ENCODE assay signal across 26 cellular contexts in genomic region chr9:111943200-111943599, GRCh38.
"Had no signal": no experiment of that assay in that cellular context is flagged by ENCODE, and none has a peak within 500 bp of the region (broad histone marks: within the 10 kb centered on the region; RNA-seq: fewer than 3 reads in every experiment).

No MANE protein-coding gene starts in this region.

- H3K27me3 ChIP-seq: gastrocnemius medialis, hepatocyte, spleen, thyroid gland, upper lobe of left lung had no signal

- H3K9me3 ChIP-seq: gastrocnemius medialis, spleen, thyroid gland, upper lobe of left lung had no signal

- H3K36me3 ChIP-seq: gastrocnemius medialis, spleen, thyroid gland, upper lobe of left lung had no signal

- H3K27ac ChIP-seq: gastrocnemius medialis, hepatocyte, spleen, thyroid gland, upper lobe of left lung, VCaP had no signal

- H3K79me2 ChIP-seq: hepatocyte had no signal

- H3K4me1 Mint-ChIP-seq: neural crest cell had no signal

- ATAC-seq: effector memory CD8-positive, alpha-beta T cell; gastrocnemius medialis; left colon; naive thymus-derived CD8-positive, alpha-beta T cell; right cardiac atrium; stimulated activated naive CD8-positive, alpha-beta T cell treated with anti-CD3 and anti-CD28 coated beads, Interleukin-15, amount 100 ng/mL, for 72 hours had no signal

- H2AFZ ChIP-seq: hepatocyte had no signal

- H3K4me1 ChIP-seq: gastrocnemius medialis, thyroid gland had no signal

- H3K4me2 ChIP-seq: hepatocyte had no signal

- H3K9me3 Mint-ChIP-seq: effector memory CD8-positive, alpha-beta T cell; neural crest cell; stimulated activated naive CD8-positive, alpha-beta T cell treated with anti-CD3 and anti-CD28 coated beads, Interleukin-15, amount 100 ng/mL, for 72 hours had no signal

- DNase-seq: activated CD4-positive, alpha-beta T cell treated with anti-CD3 and anti-CD28 coated beads for 4 hours; activated CD4-positive, alpha-beta T cell treated with anti-CD3 and anti-CD28 coated beads, Interleukin-2, amount 50 U/mL, for 4 hours; activated effector memory CD4-positive, alpha-beta T cell treated with anti-CD3 and anti-CD28 coated beads, Interleukin-2, amount 50 U/mL, for 16 hours; activated naive CD4-positive, alpha-beta T cell treated with anti-CD3 and anti-CD28 coated beads, Interleukin-2, amount 50 U/mL, for 16 hours; amniotic stem cell; caudate nucleus; cortex of kidney; effector memory CD8-positive, alpha-beta T cell; erythroblast; gastrocnemius medialis; left colon; midbrain; naive thymus-derived CD8-positive, alpha-beta T cell; nucleus accumbens; posterior cingulate gyrus; right cardiac atrium; spleen; stimulated activated naive CD8-positive, alpha-beta T cell treated with anti-CD3 and anti-CD28 coated beads, Interleukin-15, amount 100 ng/mL, for 72 hours; thyroid gland; upper lobe of left lung had no signal

- H3K4me3 Mint-ChIP-seq: activated T-helper 1 cell treated with anti-CD3 and anti-CD28 coated beads, Interleukin-12 subunit alpha, Interleukin-12 subunit beta, Interleukin-2, Interleukin-4 antibody, amounts not matched to agents 30 ng/mL and 10 ng/mL and 1 ng/mL, durations not matched to agents 14 hours and 24 hours and 36 hours; effector memory CD8-positive, alpha-beta T cell; naive thymus-derived CD8-positive, alpha-beta T cell; neural crest cell; stimulated activated naive CD8-positive, alpha-beta T cell treated with anti-CD3 and anti-CD28 coated beads, Interleukin-15, amount 100 ng/mL, for 72 hours had no signal

- FAIRE-seq: astrocyte, keratinocyte had no signal

- H3K4me3 ChIP-seq: gastrocnemius medialis, hepatocyte, spleen, thyroid gland, upper lobe of left lung had no signal

- H3K27ac Mint-ChIP-seq: activated T-helper 1 cell treated with anti-CD3 and anti-CD28 coated beads, Interleukin-12 subunit alpha, Interleukin-12 subunit beta, Interleukin-2, Interleukin-4 antibody, amounts not matched to agents 30 ng/mL and 10 ng/mL and 1 ng/mL, durations not matched to agents 14 hours and 24 hours and 36 hours; effector memory CD8-positive, alpha-beta T cell; stimulated activated naive CD8-positive, alpha-beta T cell treated with anti-CD3 and anti-CD28 coated beads, Interleukin-15, amount 100 ng/mL, for 72 hours had no signal
